ENCODE assay signal across 9 cellular contexts in genomic region chr10:116888380-116889055, GRCh38. TPM values are rescaled to one million over a fixed set of nuclear protein-coding genes. Genes with fewer than 3 reads are reported as not detected.
DNase-seq lines count a peak whose midpoint lies in the region; ATAC-seq and TF ChIP-seq lines count a peak whose summit lies in the region.
"Had no signal": no experiment of that assay in that cellular context is flagged by ENCODE, and none has a peak within 500 bp of the region (broad histone marks: within the 10 kb centered on the region; RNA-seq: fewer than 3 reads in every experiment).

No MANE protein-coding gene starts in this region.

- H3K4me3 ChIP-seq in AG10803 (ENCODE audit: low read length) (no peak overlapping the region), mucosa of rectum (ENCODE audit: low read length in 2 of 2) (peak overlapping the region in 1 of 2 donors; percentile 15)
- H3K4me3 ChIP-seq: SK-N-MC had no signal

- H3K4me1 ChIP-seq in mucosa of rectum (ENCODE audit: control insufficient read depth in 2 of 2, insufficient read depth in 2 of 2, low read length in 2 of 2), result peaks cover 9 to 19% of the 10 kb centered on the region in 2 donors

- ATAC-seq in esophagus mucosa (peak; percentile 97), GM21737 (IDR thresholded peaks at IDR 0.05; ENCODE audit: unreplicated experiment) (no peak), GM21367 (IDR thresholded peaks at IDR 0.05; ENCODE audit: unreplicated experiment) (no peak), HG03159 (IDR thresholded peaks at IDR 0.05; ENCODE audit: unreplicated experiment) (no peak)

- DNase-seq in AG10803 (ENCODE audit: low read depth) (peak; percentile 80), M059J (ENCODE audit: low read depth) (peak; percentile 86), NCI-H524 (lab: John Stamatoyannopoulos, UW) (no peak)

- no peaks in the 10 kb centered on the region for H3K27me3 ChIP-seq in mucosa of rectum (ENCODE audit: control insufficient read depth in 2 of 2, insufficient read depth in 2 of 2, low read length in 2 of 2)

- no peaks in the 10 kb centered on the region for H3K36me3 ChIP-seq in mucosa of rectum (ENCODE audit: control insufficient read depth in 2 of 2, insufficient read depth in 2 of 2, low read length in 2 of 2)

- H3K9me3 ChIP-seq in mucosa of rectum (ENCODE audit: control insufficient read depth in 2 of 2, low read length in 2 of 2), result no peaks in the 10 kb centered on the region

- no peak overlapping the region for H3K9ac ChIP-seq in mucosa of rectum (ENCODE audit: low read depth in 1 of 2, low read length in 2 of 2)

- TF ChIP-seq CTCF in AG10803 (conservative IDR thresholded peaks at IDR 0.05; ENCODE audit: low read length), result no peak

- peak overlapping the region; percentile 16 to 58 for H3K27ac ChIP-seq in mucosa of rectum (ENCODE audit: low read depth in 2 of 2, low read length in 2 of 2)
- H3K27ac ChIP-seq: SK-N-MC had no signal

RNA-seq across cellular contexts. Expression of gene ENO4, which starts 39.2 kb away (rescaled TPM):
- total RNA-seq in M059J (2014; rRNA removed; shearing (Covaris generic)), result not detected in 2 replicates
- total RNA-seq in esophagus mucosa, result not detected

Comparison
In these comparisons a context has a peak if more than half of its experiments do, and no peak if none do; other contexts are left out.
1. DNase-seq: peak in AG10803 (single experiment) and M059J (single experiment); none in NCI-H524 (0 of 2).